ENCODE assay signal across 15 cellular contexts in genomic region chr1:103489881-103490280, GRCh38. TPM values are rescaled to one million over a fixed set of nuclear protein-coding genes. Genes with fewer than 3 reads are reported as not detected.
A peak's percentile ranks its signal among the peaks of the same experiment; 100 is the strongest.
DNase-seq lines count a peak whose midpoint lies in the region; ATAC-seq and TF ChIP-seq lines count a peak whose summit lies in the region.
"Had no signal": no experiment of that assay in that cellular context is flagged by ENCODE, and none has a peak within 500 bp of the region (broad histone marks: within the 10 kb centered on the region; RNA-seq: fewer than 3 reads in every experiment).

No MANE protein-coding gene starts in this region.

- DNase-seq in NCI-H460 (ENCODE audit: extremely low read depth, low read depth) = peak; percentile 6
- DNase-seq in hepatocyte (ENCODE audit: low spot score) = peak; percentile 43
- DNase-seq in DMS153 (lab: John Stamatoyannopoulos, UW) = no peak
- no peak for DNase-seq in DMS114 treated with DMSO at 0.1 percent for 48 hours (lab: John Stamatoyannopoulos, UW; ENCODE audit: unreplicated experiment)
- no peak for DNase-seq in vagina (ENCODE audit: extremely low spot score in 2 of 2)
- DNase-seq in T-helper 1 cell = no peak
- DNase-seq: activated CD4-positive, alpha-beta memory T cell treated with anti-CD3 and anti-CD28 coated beads for 36 hours; activated naive CD8-positive, alpha-beta T cell treated with anti-CD3 and anti-CD28 coated beads, Interleukin-2, amount 10 ng/mL, durations not matched to agents 7 days and 5 days; left colon; stimulated activated CD4-positive, alpha-beta T cell treated with anti-CD3 and anti-CD28 coated beads, Interleukin-4, amount 100 ng/mL, for 24 hours; substantia nigra had no signal

- H3K9me3 ChIP-seq in HEK293 (ENCODE audit: control insufficient read depth, insufficient read depth, low read depth, low read length) (no peaks in the 10 kb centered on the region), hepatocyte (ENCODE audit: low read depth) (no peaks in the 10 kb centered on the region), vagina (no peaks in the 10 kb centered on the region)
- H3K9me3 ChIP-seq: BLaER1 had no signal

- no peak overlapping the region for H2AFZ ChIP-seq in hepatocyte

- H3K27me3 ChIP-seq in hepatocyte = no peaks in the 10 kb centered on the region
- H3K27me3 ChIP-seq in vagina = no peaks in the 10 kb centered on the region
- H3K27me3 ChIP-seq: BLaER1 had no signal

- no peaks in the 10 kb centered on the region for H3K4me1 ChIP-seq in HEK293 (ENCODE audit: control insufficient read depth, insufficient read depth, low read length)
- H3K4me1 ChIP-seq in hepatocyte (ENCODE audit: insufficient read depth) = no peaks in the 10 kb centered on the region
- no peaks in the 10 kb centered on the region for H3K4me1 ChIP-seq in vagina
- H3K4me1 ChIP-seq: BLaER1 had no signal

- no peak overlapping the region for H3K4me3 ChIP-seq in HEK293 (ENCODE audit: low read depth, low read length)
- no peak overlapping the region for H3K4me3 ChIP-seq in hepatocyte
- no peak overlapping the region for H3K4me3 ChIP-seq in vagina
- H3K4me3 ChIP-seq: BLaER1 had no signal

- CTCF ChIA-PET in HEK293 (lab: Yijun Ruan, JAX) = no interaction called here

- POLR2A ChIA-PET in HEK293 (lab: Yijun Ruan, JAX) = no interaction called here

- peak; percentile 78 for ATAC-seq in GM18511 (IDR thresholded peaks at IDR 0.05; ENCODE audit: unreplicated experiment)
- ATAC-seq: left colon had no signal

- no peak overlapping the region for H3K27ac ChIP-seq in HEK293 (ENCODE audit: extremely low read depth, low read depth, low read length)
- no peak overlapping the region for H3K27ac ChIP-seq in hepatocyte
- H3K27ac ChIP-seq in vagina = no peak overlapping the region
- H3K27ac ChIP-seq: BLaER1, KMS-11 had no signal

- TF ChIP-seq POLR2A in vagina (IDR thresholded peaks at IDR 0.05) = no peak

- H3K36me3 ChIP-seq in HEK293 (ENCODE audit: control insufficient read depth in 2 of 2, insufficient read depth in 1 of 2, low read length in 2 of 2) = no peaks in the 10 kb centered on the region
- no peaks in the 10 kb centered on the region for H3K36me3 ChIP-seq in hepatocyte (replicated peaks; ENCODE audit: insufficient read depth, low read depth)
- no peaks in the 10 kb centered on the region for H3K36me3 ChIP-seq in vagina
- H3K36me3 ChIP-seq: BLaER1 had no signal

- no peak overlapping the region for H3K4me2 ChIP-seq in hepatocyte
- H3K4me2 ChIP-seq: BLaER1, KMS-11 had no signal

- intact Hi-C loops in vagina (cut with DNase I) = no loop called here

- H3K9me2 ChIP-seq in hepatocyte (replicated peaks; ENCODE audit: insufficient read depth) = no peaks in the 10 kb centered on the region

- no peak for TF ChIP-seq CTCF in HEK293 (tag by site-specific recombination; IDR thresholded peaks at IDR 0.05)
- no peak for TF ChIP-seq CTCF in hepatocyte (IDR thresholded peaks at IDR 0.05; ENCODE audit: poor library complexity)
- no peak for TF ChIP-seq CTCF in vagina (IDR thresholded peaks at IDR 0.05)

- H4K20me1 ChIP-seq in hepatocyte (ENCODE audit: insufficient read depth, poor library complexity, severe bottlenecking) = no peaks in the 10 kb centered on the region
- H4K20me1 ChIP-seq: BLaER1 had no signal

- no peaks in the 10 kb centered on the region for H3K79me2 ChIP-seq in hepatocyte

TF ChIP-seq in HEK293, 187 proteins besides CTCF, POLR2A, EP300 and RAD21:
- TF ChIP-seq ZSCAN5A (tag by site-specific recombination; IDR thresholded peaks at IDR 0.05) = no peak
- TF ChIP-seq ATF2 (tag by site-specific recombination; IDR thresholded peaks at IDR 0.05; ENCODE audit: low read depth) = peak; percentile 55; the same call in 1 of the 2 replicates
- no peak for TF ChIP-seq ZNF623 (tag by site-specific recombination; IDR thresholded peaks at IDR 0.05)
- TF ChIP-seq ZNF629 (tag by site-specific recombination; IDR thresholded peaks at IDR 0.05) = peak; percentile 38; the same call in 1 of the 2 replicates
- TF ChIP-seq ZNF280D (tag by site-specific recombination; IDR thresholded peaks at IDR 0.05) = no peak
- TF ChIP-seq ZNF114 (tag by site-specific recombination; IDR thresholded peaks at IDR 0.05) = no peak

RNA-seq across cellular contexts. Expression of gene RNPC3, which starts 35.6 kb away (rescaled TPM):
- total RNA-seq in NCI-H460 (2014; rRNA removed; shearing (Covaris generic)) = 10.2 and 15.1 TPM in 2 replicates
- polyA plus RNA-seq in NCI-H460 (2014; cell fraction: nucleus; rRNA removed) = 38.1 and 49.3 TPM in 2 replicates
- total RNA-seq in hepatocyte (16.7 and 23.4 TPM in 2 replicates), vagina (21.6 TPM)
- 13.4 and 22.2 TPM in 2 replicates for polyA plus RNA-seq in hepatocyte

Comparison
In these comparisons a context has a peak if more than half of its experiments do, and no peak if none do; other contexts are left out.
1. DNase-seq: peak in NCI-H460 (single experiment) and hepatocyte (single experiment); none in DMS153 (single experiment), DMS114 treated with DMSO at 0.1 percent for 48 hours (single experiment), vagina (0 of 2) and T-helper 1 cell (0 of 5).